16 cellular contexts compared by ENCODE assay signal in the genomic region with DNA sequence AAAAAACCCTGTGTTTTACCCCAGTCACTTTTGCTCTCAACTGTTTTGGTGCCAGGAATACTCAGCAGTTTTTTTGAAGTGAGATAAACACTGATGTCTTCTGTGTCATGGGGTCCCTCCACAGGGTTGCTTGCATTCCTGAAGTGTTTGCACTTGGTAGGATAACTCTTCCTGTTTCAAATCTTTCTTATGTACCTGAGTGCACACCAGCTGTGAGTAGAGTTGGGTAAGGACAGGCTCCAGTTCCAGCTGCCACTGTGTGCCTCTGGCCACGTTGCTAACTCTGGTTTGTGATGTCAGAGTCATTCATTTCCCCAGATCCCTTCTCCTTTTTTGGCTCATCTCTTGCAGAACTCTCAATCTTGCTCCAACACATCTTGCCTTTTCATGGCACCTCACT.
A peak's percentile ranks its signal among the peaks of the same experiment; 100 is the strongest.
DNase-seq lines count a peak whose midpoint lies in the region; ATAC-seq and TF ChIP-seq lines count a peak whose summit lies in the region.
"Had no signal": no experiment of that assay in that cellular context is flagged by ENCODE, and none has a peak within 500 bp of the region (broad histone marks: within the 10 kb centered on the region; RNA-seq: fewer than 3 reads in every experiment).

No MANE protein-coding gene starts in this region.

- no peak overlapping the region for H3K9ac ChIP-seq in NT2/D1 (ENCODE audit: insufficient read length, low read depth)

- H3K4me3 ChIP-seq in NT2/D1 (ENCODE audit: insufficient read length, low read depth): no peak overlapping the region
- H3K4me3 ChIP-seq: lower lobe of right lung had no signal

- H3K9me3 ChIP-seq in NT2/D1 (ENCODE audit: insufficient read depth, low read length): no peaks in the 10 kb centered on the region
- H3K9me3 ChIP-seq: lower lobe of right lung, neutrophil had no signal

- H3K36me3 Mint-ChIP-seq in natural killer cell treated with Interleukin-12 subunit alpha and Interleukin-12 subunit beta and Interleukin-15 and Interleukin-18, amount 100 ng/mL, for 72 hours: no peaks in the 10 kb centered on the region
- H3K36me3 Mint-ChIP-seq in natural killer cell: no peaks in the 10 kb centered on the region
- H3K36me3 Mint-ChIP-seq in effector memory CD8-positive, alpha-beta T cell (ENCODE audit: insufficient read depth): no peaks in the 10 kb centered on the region
- no peaks in the 10 kb centered on the region for H3K36me3 Mint-ChIP-seq in stimulated activated memory B cell treated with anti-CD40 and anti-IgM and Interleukin-4, amounts not matched to agents 10 μg/mL and 1 μg/mL and 100 μg/mL, for 72 hours

- H3K4me1 Mint-ChIP-seq in natural killer cell treated with Interleukin-12 subunit alpha and Interleukin-12 subunit beta and Interleukin-15 and Interleukin-18, amount 100 ng/mL, for 72 hours (ENCODE audit: low read depth in 2 of 2): peaks cover 24 to 44% of the 10 kb centered on the region in 2 donors
- peaks cover 15 to 22% of the 10 kb centered on the region in 2 donors for H3K4me1 Mint-ChIP-seq in natural killer cell
- peaks cover 39 to 43% of the 10 kb centered on the region in 2 donors for H3K4me1 Mint-ChIP-seq in effector memory CD8-positive, alpha-beta T cell (ENCODE audit: low read depth in 2 of 2)
- peaks cover 32% of the 10 kb centered on the region for H3K4me1 Mint-ChIP-seq in stimulated activated memory B cell treated with anti-CD40 and anti-IgM and Interleukin-4, amounts not matched to agents 10 μg/mL and 1 μg/mL and 100 μg/mL, for 72 hours

- DNase-seq in natural killer cell treated with Interleukin-12 subunit alpha and Interleukin-12 subunit beta and Interleukin-15 and Interleukin-18, amount 100 ng/mL, for 72 hours (ENCODE audit: low spot score): no peak
- DNase-seq in natural killer cell (no peak), NT2/D1 (ENCODE audit: low read depth, low spot score) (peak; percentile 28), A172 (ENCODE audit: low spot score) (no peak), NCI-H1105 (lab: John Stamatoyannopoulos, UW) (no peak), AG08396 (ENCODE audit: low spot score) (no peak)
- no peak for DNase-seq in effector memory CD8-positive, alpha-beta T cell
- DNase-seq: activated CD4-positive, alpha-beta T cell treated with anti-CD3 and anti-CD28 coated beads for 48 hours; activated naive CD4-positive, alpha-beta T cell treated with anti-CD3 and anti-CD28 coated beads for 36 hours; cerebellar nuclear complex; GDM1; hippocampal formation; lower lobe of right lung; NCI-H2029 had no signal

- H3K27ac Mint-ChIP-seq in natural killer cell treated with Interleukin-12 subunit alpha and Interleukin-12 subunit beta and Interleukin-15 and Interleukin-18, amount 100 ng/mL, for 72 hours: no peak overlapping the region
- H3K27ac Mint-ChIP-seq in natural killer cell: peak overlapping the region in 1 of 2 donors; percentile 27
- H3K27ac Mint-ChIP-seq in effector memory CD8-positive, alpha-beta T cell: peak overlapping the region; percentile 75 to 93
- peak overlapping the region; percentile 84 for H3K27ac Mint-ChIP-seq in stimulated activated memory B cell treated with anti-CD40 and anti-IgM and Interleukin-4, amounts not matched to agents 10 μg/mL and 1 μg/mL and 100 μg/mL, for 72 hours
- H3K27ac Mint-ChIP-seq: activated naive CD4-positive, alpha-beta T cell treated with anti-CD3 and anti-CD28 coated beads for 36 hours had no signal

- intact Hi-C loops in natural killer cell (cut with micrococcal nuclease): no loop called here

- no peak for ATAC-seq in natural killer cell treated with Interleukin-12 subunit alpha and Interleukin-12 subunit beta and Interleukin-15 and Interleukin-18, amount 100 ng/mL, for 72 hours
- ATAC-seq in natural killer cell: no peak
- ATAC-seq in effector memory CD8-positive, alpha-beta T cell (replicated peaks): no peak
- ATAC-seq in stimulated activated memory B cell treated with anti-CD40 and anti-IgM and Interleukin-4, amounts not matched to agents 10 μg/mL and 1 μg/mL and 100 μg/mL, for 72 hours: no peak
- ATAC-seq: lower lobe of right lung had no signal

- no peaks in the 10 kb centered on the region for H3K36me3 ChIP-seq in NT2/D1 (ENCODE audit: insufficient read depth, insufficient read length, low read length)
- H3K36me3 ChIP-seq: lower lobe of right lung, neutrophil had no signal

- H3K27me3 Mint-ChIP-seq in natural killer cell treated with Interleukin-12 subunit alpha and Interleukin-12 subunit beta and Interleukin-15 and Interleukin-18, amount 100 ng/mL, for 72 hours: no peaks in the 10 kb centered on the region
- no peaks in the 10 kb centered on the region for H3K27me3 Mint-ChIP-seq in natural killer cell (ENCODE audit: low read depth in 2 of 2)
- no peaks in the 10 kb centered on the region for H3K27me3 Mint-ChIP-seq in effector memory CD8-positive, alpha-beta T cell
- no peaks in the 10 kb centered on the region for H3K27me3 Mint-ChIP-seq in stimulated activated memory B cell treated with anti-CD40 and anti-IgM and Interleukin-4, amounts not matched to agents 10 μg/mL and 1 μg/mL and 100 μg/mL, for 72 hours

- H3K9me3 Mint-ChIP-seq in natural killer cell treated with Interleukin-12 subunit alpha and Interleukin-12 subunit beta and Interleukin-15 and Interleukin-18, amount 100 ng/mL, for 72 hours: peaks cover 4% of the 10 kb centered on the region
- H3K9me3 Mint-ChIP-seq in natural killer cell: no peaks in the 10 kb centered on the region
- no peaks in the 10 kb centered on the region for H3K9me3 Mint-ChIP-seq in effector memory CD8-positive, alpha-beta T cell
- no peaks in the 10 kb centered on the region for H3K9me3 Mint-ChIP-seq in stimulated activated memory B cell treated with anti-CD40 and anti-IgM and Interleukin-4, amounts not matched to agents 10 μg/mL and 1 μg/mL and 100 μg/mL, for 72 hours
- H3K9me3 Mint-ChIP-seq: activated naive CD4-positive, alpha-beta T cell treated with anti-CD3 and anti-CD28 coated beads for 36 hours had no signal

- H3K4me3 Mint-ChIP-seq in natural killer cell treated with Interleukin-12 subunit alpha and Interleukin-12 subunit beta and Interleukin-15 and Interleukin-18, amount 100 ng/mL, for 72 hours: peak overlapping the region; percentile 3
- H3K4me3 Mint-ChIP-seq in natural killer cell: no peak overlapping the region
- peak overlapping the region in 1 of 2 donors; percentile 32 for H3K4me3 Mint-ChIP-seq in effector memory CD8-positive, alpha-beta T cell
- no peak overlapping the region for H3K4me3 Mint-ChIP-seq in stimulated activated memory B cell treated with anti-CD40 and anti-IgM and Interleukin-4, amounts not matched to agents 10 μg/mL and 1 μg/mL and 100 μg/mL, for 72 hours
- H3K4me3 Mint-ChIP-seq: activated naive CD4-positive, alpha-beta T cell treated with anti-CD3 and anti-CD28 coated beads for 36 hours had no signal

- no peaks in the 10 kb centered on the region for H3K4me1 ChIP-seq in NT2/D1 (ENCODE audit: insufficient read depth, insufficient read length)
- H3K4me1 ChIP-seq: lower lobe of right lung had no signal

- TF ChIP-seq CTCF in natural killer cell (IDR thresholded peaks at IDR 0.05): no peak

- no peaks in the 10 kb centered on the region for H3K27me3 ChIP-seq in NT2/D1 (ENCODE audit: insufficient read depth, insufficient read length)
- H3K27me3 ChIP-seq: neutrophil had no signal

Comparison
In these comparisons a context has a peak if more than half of its experiments do, and no peak if none do; other contexts are left out.
1. H3K27ac Mint-ChIP-seq: peak in effector memory CD8-positive, alpha-beta T cell (2 of 2) and stimulated activated memory B cell treated with anti-CD40 and anti-IgM and Interleukin-4, amounts not matched to agents 10 μg/mL and 1 μg/mL and 100 μg/mL, for 72 hours (single experiment); none in natural killer cell treated with Interleukin-12 subunit alpha and Interleukin-12 subunit beta and Interleukin-15 and Interleukin-18, amount 100 ng/mL, for 72 hours (0 of 2).